12 cellular contexts compared by ENCODE assay signal in genomic region chr6:163573503-163574179, GRCh38.
"Had no signal": no experiment of that assay in that cellular context is flagged by ENCODE, and none has a peak within 500 bp of the region (broad histone marks: within the 10 kb centered on the region; RNA-seq: fewer than 3 reads in every experiment).

No MANE protein-coding gene starts in this region.

- H3K27me3 Mint-ChIP-seq: naive B cell had no signal

- ATAC-seq: activated CD4-positive, CD25-positive, alpha-beta regulatory T cell treated with anti-CD3 and anti-CD28 coated beads, Interleukin-2, amount 50 U/mL, for 24 hours; left cardiac atrium; lower lobe of right lung; right cardiac atrium; stimulated activated effector memory CD8-positive, alpha-beta T cell treated with anti-CD3 and anti-CD28 coated beads, Interleukin-12 subunit alpha, Interleukin-12 subunit beta, amount 100 ng/mL, for 72 hours had no signal

- H3K9me3 Mint-ChIP-seq: naive B cell; stimulated activated effector memory CD8-positive, alpha-beta T cell treated with anti-CD3 and anti-CD28 coated beads, Interleukin-12 subunit alpha, Interleukin-12 subunit beta, amount 100 ng/mL, for 72 hours had no signal

- H3K4me3 Mint-ChIP-seq: naive B cell; stimulated activated effector memory CD8-positive, alpha-beta T cell treated with anti-CD3 and anti-CD28 coated beads, Interleukin-12 subunit alpha, Interleukin-12 subunit beta, amount 100 ng/mL, for 72 hours had no signal

- DNase-seq: activated CD4-positive, alpha-beta T cell treated with anti-CD3 and anti-CD28 coated beads, Interleukin-2, amount 50 U/mL, for 4 hours; activated gamma-delta T cell; activated T-cell treated with anti-CD3 and anti-CD28 coated beads, Interleukin-2, amount 50 U/mL, for 48 hours; aorta; hypothalamus; left cardiac atrium; lower lobe of right lung; naive B cell; right cardiac atrium; tibial artery had no signal

- H3K27ac Mint-ChIP-seq: stimulated activated effector memory CD8-positive, alpha-beta T cell treated with anti-CD3 and anti-CD28 coated beads, Interleukin-12 subunit alpha, Interleukin-12 subunit beta, amount 100 ng/mL, for 72 hours had no signal
